ENCODE assay signal across 9 cellular contexts in the genomic region with DNA sequence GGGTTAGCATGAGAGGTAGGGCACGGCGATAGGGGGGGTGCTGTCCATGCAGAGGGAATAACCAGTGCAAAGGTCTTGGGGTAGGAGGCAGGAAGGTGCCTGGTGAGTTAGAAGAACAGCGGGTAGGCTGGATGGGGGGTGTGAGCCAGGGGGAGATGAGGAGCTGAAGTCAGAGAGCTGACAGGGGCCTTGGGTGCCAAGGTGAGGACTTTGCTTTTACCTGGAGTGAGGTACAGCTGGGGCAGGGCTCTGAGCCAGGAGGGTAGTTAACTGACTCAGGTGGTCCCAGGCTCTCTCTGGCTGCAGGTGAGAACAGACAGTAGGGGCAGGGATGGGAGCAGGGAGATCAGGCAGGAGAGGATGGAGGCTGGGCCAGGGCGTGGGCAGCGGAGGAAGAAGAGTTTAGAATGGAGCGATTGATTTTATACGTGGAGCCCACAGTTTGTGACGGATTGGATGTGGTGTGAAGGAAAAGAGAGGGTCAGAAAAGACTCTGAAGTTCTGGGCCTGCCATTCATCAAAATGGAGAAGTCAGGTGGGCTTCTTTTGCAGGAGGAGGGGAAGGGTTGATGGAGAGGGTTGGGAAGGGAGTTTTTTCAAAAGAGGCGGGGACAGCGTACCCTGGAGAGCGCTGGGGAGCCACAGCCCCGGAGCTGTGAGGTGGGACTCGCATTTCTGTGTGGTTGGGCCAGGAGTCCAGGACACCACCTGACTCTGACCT. TPM values are rescaled to one million over a fixed set of nuclear protein-coding genes. Genes with fewer than 3 reads are reported as not detected.
A peak's percentile ranks its signal among the peaks of the same experiment; 100 is the strongest.
DNase-seq lines count a peak whose midpoint lies in the region; ATAC-seq and TF ChIP-seq lines count a peak whose summit lies in the region.
"Had no signal": no experiment of that assay in that cellular context is flagged by ENCODE, and none has a peak within 500 bp of the region (broad histone marks: within the 10 kb centered on the region; RNA-seq: fewer than 3 reads in every experiment).

No MANE protein-coding gene starts in this region.

- peak overlapping the region; percentile 86 for H3K4me3 Mint-ChIP-seq in HFFc6
- peak overlapping the region; percentile 79 for H3K4me3 Mint-ChIP-seq in activated naive CD8-positive, alpha-beta T cell treated with anti-CD3 and anti-CD28 coated beads, Interleukin-2, amount 50 U/mL, for 24 hours
- H3K4me3 Mint-ChIP-seq in stimulated activated naive CD8-positive, alpha-beta T cell treated with anti-CD3 and anti-CD28 coated beads, Interleukin-15, Interleukin-2, amounts not matched to agents 100 ng/mL and 50 ng/mL, for 24 hours: peak overlapping the region; percentile 87

- in situ Hi-C loops in G401 (cut with HindIII; ENCODE audit: low sequenced_read_pairs): no loop called here

- peaks cover 25% of the 10 kb centered on the region for H3K4me1 ChIP-seq in iPS-20b (ENCODE audit: insufficient read depth, low read length)

- ATAC-seq in activated naive CD8-positive, alpha-beta T cell treated with anti-CD3 and anti-CD28 coated beads, Interleukin-2, amount 50 U/mL, for 24 hours: no peak

- peaks cover 19% of the 10 kb centered on the region for H3K36me3 ChIP-seq in iPS-20b (ENCODE audit: insufficient read depth, low read depth, low read length)

- DNase-seq in HFFc6: no peak
- DNase-seq in activated naive CD8-positive, alpha-beta T cell treated with anti-CD3 and anti-CD28 coated beads, Interleukin-2, amount 50 U/mL, for 24 hours: no peak
- DNase-seq in G401 (ENCODE audit: low spot score): no peak
- DNase-seq in stimulated activated CD4-positive, alpha-beta T cell treated with anti-CD3 and anti-CD28 coated beads, Interleukin-12 subunit alpha, Interleukin-12 subunit beta, amount 100 ng/mL, for 4 hours: no peak
- DNase-seq in KG1 (lab: John Stamatoyannopoulos, UW): no peak
- no peak for DNase-seq in cortex of kidney (lab: John Stamatoyannopoulos, UW)

- TF ChIP-seq CTCF in HFFc6 (IDR thresholded peaks at IDR 0.05): no peak

- peaks cover 35% of the 10 kb centered on the region for H3K4me1 Mint-ChIP-seq in HFFc6 (ENCODE audit: low read depth)
- peaks cover 63% of the 10 kb centered on the region for H3K4me1 Mint-ChIP-seq in activated naive CD8-positive, alpha-beta T cell treated with anti-CD3 and anti-CD28 coated beads, Interleukin-2, amount 50 U/mL, for 24 hours
- H3K4me1 Mint-ChIP-seq in stimulated activated naive CD8-positive, alpha-beta T cell treated with anti-CD3 and anti-CD28 coated beads, Interleukin-15, Interleukin-2, amounts not matched to agents 100 ng/mL and 50 ng/mL, for 24 hours (ENCODE audit: low read depth): peaks cover 73% of the 10 kb centered on the region

- peak overlapping the region; percentile 93 for H3K27ac Mint-ChIP-seq in HFFc6
- H3K27ac Mint-ChIP-seq in activated naive CD8-positive, alpha-beta T cell treated with anti-CD3 and anti-CD28 coated beads, Interleukin-2, amount 50 U/mL, for 24 hours: peak overlapping the region; percentile 85
- peak overlapping the region; percentile 80 for H3K27ac Mint-ChIP-seq in stimulated activated naive CD8-positive, alpha-beta T cell treated with anti-CD3 and anti-CD28 coated beads, Interleukin-15, Interleukin-2, amounts not matched to agents 100 ng/mL and 50 ng/mL, for 24 hours

- H3K9me3 Mint-ChIP-seq in HFFc6: no peaks in the 10 kb centered on the region
- no peaks in the 10 kb centered on the region for H3K9me3 Mint-ChIP-seq in activated naive CD8-positive, alpha-beta T cell treated with anti-CD3 and anti-CD28 coated beads, Interleukin-2, amount 50 U/mL, for 24 hours
- H3K9me3 Mint-ChIP-seq in stimulated activated naive CD8-positive, alpha-beta T cell treated with anti-CD3 and anti-CD28 coated beads, Interleukin-15, Interleukin-2, amounts not matched to agents 100 ng/mL and 50 ng/mL, for 24 hours: no peaks in the 10 kb centered on the region

- no peaks in the 10 kb centered on the region; the same call in 1 of the 2 replicates for H3K9me3 ChIP-seq in iPS-20b (ENCODE audit: insufficient read depth, low read depth, low read length)

- H3K27ac ChIP-seq in iPS-20b (ENCODE audit: low read length): peak overlapping the region; percentile 89

- H3K27me3 Mint-ChIP-seq in HFFc6 (ENCODE audit: insufficient read depth): peaks cover 4% of the 10 kb centered on the region
- H3K27me3 Mint-ChIP-seq in activated naive CD8-positive, alpha-beta T cell treated with anti-CD3 and anti-CD28 coated beads, Interleukin-2, amount 50 U/mL, for 24 hours: no peaks in the 10 kb centered on the region
- no peaks in the 10 kb centered on the region for H3K27me3 Mint-ChIP-seq in stimulated activated naive CD8-positive, alpha-beta T cell treated with anti-CD3 and anti-CD28 coated beads, Interleukin-15, Interleukin-2, amounts not matched to agents 100 ng/mL and 50 ng/mL, for 24 hours

- H3K27me3 ChIP-seq in iPS-20b (ENCODE audit: insufficient read depth, low read length): no peaks in the 10 kb centered on the region

- peaks cover 16% of the 10 kb centered on the region for H3K36me3 Mint-ChIP-seq in HFFc6 (ENCODE audit: low read depth)
- H3K36me3 Mint-ChIP-seq in activated naive CD8-positive, alpha-beta T cell treated with anti-CD3 and anti-CD28 coated beads, Interleukin-2, amount 50 U/mL, for 24 hours (ENCODE audit: low read depth): peaks cover 26% of the 10 kb centered on the region
- peaks cover 28% of the 10 kb centered on the region for H3K36me3 Mint-ChIP-seq in stimulated activated naive CD8-positive, alpha-beta T cell treated with anti-CD3 and anti-CD28 coated beads, Interleukin-15, Interleukin-2, amounts not matched to agents 100 ng/mL and 50 ng/mL, for 24 hours (ENCODE audit: low read depth)

- peak overlapping the region; percentile 94 for H3K4me3 ChIP-seq in iPS-20b (ENCODE audit: low read length)

- peak overlapping the region; percentile 97 for H3K9ac ChIP-seq in iPS-20b (ENCODE audit: low read depth, low read length)

RNA-seq across cellular contexts. Expression of gene GRAMD1A, which starts 1.2 kb away (rescaled TPM):
- total RNA-seq in HFFc6 (2021; fragmentation: NEBNext Ultra II Directional; extraction: Animal tissue kit (Norgen Biotek cat#: 25700)): 10 to 100 TPM; 48.2 to 51.3 (median 50.0) TPM
- total RNA-seq in G401 (2014; rRNA removed; shearing (Covaris generic)): 29.9 and 42.9 TPM in 2 replicates

RNA-seq across cellular contexts. Expression of gene SCN1B, which starts 31.3 kb away (rescaled TPM):
- total RNA-seq in HFFc6 (2021; fragmentation: NEBNext Ultra II Directional; extraction: Animal tissue kit (Norgen Biotek cat#: 25700)): 10 to 100 TPM in 4 of 6 experiments, 1 to 10 TPM in 2; 6.8 to 14.2 (median 12.6) TPM
- total RNA-seq in G401 (2014; rRNA removed; shearing (Covaris generic)): 0.17 TPM in 1 of 2 replicates, not detected in the other

RNA-seq across cellular contexts. Expression of gene ZNF792, which starts 34.9 kb away (rescaled TPM):
- 1 to 10 TPM; 2.7 to 3.2 (median 3.0) TPM for total RNA-seq in HFFc6 (2021; fragmentation: NEBNext Ultra II Directional; extraction: Animal tissue kit (Norgen Biotek cat#: 25700))
- 2.2 and 8.3 TPM in 2 replicates for total RNA-seq in G401 (2014; rRNA removed; shearing (Covaris generic))

RNA-seq across cellular contexts. Expression of gene HPN, which starts 42.6 kb away (rescaled TPM):
- not detected for total RNA-seq in HFFc6 (2021; fragmentation: NEBNext Ultra II Directional; extraction: Animal tissue kit (Norgen Biotek cat#: 25700))
- total RNA-seq in G401 (2014; rRNA removed; shearing (Covaris generic)): not detected in 2 replicates
- total RNA-seq: SK-MEL-5 had no signal
